ENCODE assay signal across 1 cellular context in the genomic region with DNA sequence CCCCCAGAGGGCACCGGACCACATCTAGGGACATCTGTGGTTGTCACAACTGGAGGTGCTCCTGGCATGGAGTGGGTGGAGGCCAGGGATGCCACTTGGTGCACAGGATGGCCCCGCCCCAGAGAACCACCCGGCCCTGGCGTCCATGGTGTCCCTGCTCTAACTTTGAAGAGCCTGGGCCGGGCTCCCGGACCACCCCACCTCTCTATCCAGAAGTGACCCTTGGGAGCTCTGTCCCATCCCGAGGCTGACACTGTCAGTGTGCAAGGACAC.
TF ChIP-seq lines count a peak whose summit lies in the region.

No MANE protein-coding gene starts in this region.

TF ChIP-seq in WTC11, 78 proteins besides CTCF, POLR2A, EP300 and RAD21 (continued from another document):
- TF ChIP-seq ZNF532 (CRISPR knock-in tag; IDR thresholded peaks at IDR 0.05; ENCODE audit: borderline replicate concordance) = no peak
- no peak for TF ChIP-seq ESRRA (CRISPR knock-in tag; IDR thresholded peaks at IDR 0.05; ENCODE audit: borderline replicate concordance)
- TF ChIP-seq ZNF416 (CRISPR knock-in tag; IDR thresholded peaks at IDR 0.05) = no peak
- TF ChIP-seq, protein P1, sequence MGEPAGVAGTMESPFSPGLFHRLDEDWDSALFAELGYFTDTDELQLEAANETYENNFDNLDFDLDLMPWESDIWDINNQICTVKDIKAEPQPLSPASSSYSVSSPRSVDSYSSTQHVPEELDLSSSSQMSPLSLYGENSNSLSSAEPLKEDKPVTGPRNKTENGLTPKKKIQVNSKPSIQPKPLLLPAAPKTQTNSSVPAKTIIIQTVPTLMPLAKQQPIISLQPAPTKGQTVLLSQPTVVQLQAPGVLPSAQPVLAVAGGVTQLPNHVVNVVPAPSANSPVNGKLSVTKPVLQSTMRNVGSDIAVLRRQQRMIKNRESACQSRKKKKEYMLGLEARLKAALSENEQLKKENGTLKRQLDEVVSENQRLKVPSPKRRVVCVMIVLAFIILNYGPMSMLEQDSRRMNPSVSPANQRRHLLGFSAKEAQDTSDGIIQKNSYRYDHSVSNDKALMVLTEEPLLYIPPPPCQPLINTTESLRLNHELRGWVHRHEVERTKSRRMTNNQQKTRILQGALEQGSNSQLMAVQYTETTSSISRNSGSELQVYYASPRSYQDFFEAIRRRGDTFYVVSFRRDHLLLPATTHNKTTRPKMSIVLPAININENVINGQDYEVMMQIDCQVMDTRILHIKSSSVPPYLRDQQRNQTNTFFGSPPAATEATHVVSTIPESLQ (CRISPR knock-in tag; IDR thresholded peaks at IDR 0.05) = no peak
- TF ChIP-seq, protein P2, sequence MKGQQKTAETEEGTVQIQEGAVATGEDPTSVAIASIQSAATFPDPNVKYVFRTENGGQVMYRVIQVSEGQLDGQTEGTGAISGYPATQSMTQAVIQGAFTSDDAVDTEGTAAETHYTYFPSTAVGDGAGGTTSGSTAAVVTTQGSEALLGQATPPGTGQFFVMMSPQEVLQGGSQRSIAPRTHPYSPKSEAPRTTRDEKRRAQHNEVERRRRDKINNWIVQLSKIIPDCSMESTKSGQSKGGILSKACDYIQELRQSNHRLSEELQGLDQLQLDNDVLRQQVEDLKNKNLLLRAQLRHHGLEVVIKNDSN (CRISPR knock-in tag; IDR thresholded peaks at IDR 0.05) = no peak
